Comparison of ENCODE assay signal across 8 cellular contexts in the genomic region with DNA sequence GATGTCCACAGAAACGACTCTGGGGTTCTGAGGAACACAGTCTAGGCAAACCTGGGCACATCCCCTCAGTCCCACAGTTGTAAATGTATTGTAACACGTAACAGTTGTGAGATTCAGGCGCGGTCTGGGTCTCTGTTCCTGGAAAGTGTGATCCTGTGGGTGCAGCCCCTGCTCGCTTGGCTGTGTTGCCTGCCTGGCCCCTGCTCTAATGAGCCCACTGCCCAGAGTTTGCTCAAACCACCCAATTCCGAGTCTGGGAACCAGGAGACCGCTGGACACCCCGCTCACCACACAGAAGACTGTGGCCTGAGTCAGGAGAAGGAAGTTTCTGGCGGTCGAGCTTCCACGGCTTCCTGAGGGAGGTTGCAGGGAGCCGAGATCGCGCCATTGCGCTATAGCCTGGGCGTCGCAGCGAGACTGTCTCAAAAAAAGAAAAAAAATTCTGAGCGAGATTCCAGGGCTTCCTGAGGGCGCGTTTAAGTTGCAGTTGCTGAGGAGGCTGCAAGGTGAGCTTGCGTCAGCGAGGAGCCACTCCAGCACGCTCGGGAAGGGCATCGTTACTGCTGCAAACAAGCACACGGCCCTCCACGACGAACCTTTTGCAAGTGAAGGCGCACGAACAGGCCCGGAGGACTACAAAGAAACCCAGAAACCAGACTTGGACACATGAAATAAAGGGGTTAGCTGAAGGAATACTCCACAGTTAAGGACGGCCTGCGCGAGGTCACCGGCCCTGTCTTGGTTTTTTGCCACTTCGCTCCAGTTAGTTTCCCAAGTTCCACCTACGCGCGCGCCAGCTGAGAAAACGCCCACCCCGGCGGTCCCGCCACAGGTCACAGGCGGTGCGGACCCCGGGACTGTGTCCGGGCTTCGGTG. TPM values are rescaled to one million over a fixed set of nuclear protein-coding genes. Genes with fewer than 3 reads are reported as not detected.
DNase-seq lines count a peak whose midpoint lies in the region; ATAC-seq, FAIRE-seq and TF ChIP-seq lines count a peak whose summit lies in the region.

No MANE protein-coding gene starts in this region.

- intact Hi-C loops in psoas muscle (cut with DNase I): loop anchor here in 1 of 2 donors (10.0 kb wide), 1 partner anchor 138 kb away; a partner anchor contains a TSS

- no peak for ATAC-seq in psoas muscle
- no peak for ATAC-seq in HG03432 (IDR thresholded peaks at IDR 0.05; ENCODE audit: unreplicated experiment)

- H3K36me3 ChIP-seq in psoas muscle (ENCODE audit: insufficient read depth in 1 of 2, low read depth in 1 of 2): peaks cover 0 to 12% of the 10 kb centered on the region in 2 donors

- peaks cover 24% of the 10 kb centered on the region for H3K4me1 ChIP-seq in psoas muscle

- peak overlapping the region; percentile 47 for H3K27ac ChIP-seq in AG04450 (ENCODE audit: low read depth, low read length)
- peak overlapping the region; percentile 99 for H3K27ac ChIP-seq in VCaP
- H3K27ac ChIP-seq in psoas muscle: no peak overlapping the region

- H3K27me3 ChIP-seq in AG04450 (ENCODE audit: control insufficient read depth, insufficient read depth, low read length) (no peaks in the 10 kb centered on the region), psoas muscle (ENCODE audit: insufficient read depth in 3 of 3, low read length in 2 of 3) (no peaks in the 10 kb centered on the region)

- 8 to 9% (median 8%) methylated on average over 50 of the region's 50 CpGs for WGBS in psoas muscle, 3 donors

- FAIRE-seq in H54 (lab: Jason Lieb, UNC) (no peak), HTR-8/SVneo (lab: Jason Lieb, UNC) (no peak)

- in situ Hi-C loops in ACHN (cut with HindIII; ENCODE audit: low pct_ligation_motif_present, low pct_unique_long_range_greater_than_20kb, low sequenced_read_pairs): no loop called here

- H3K9me3 ChIP-seq in AG04450 (ENCODE audit: control insufficient read depth, insufficient read depth, low read length) (peaks cover 2% of the 10 kb centered on the region; the same call in 1 of the 2 replicates), psoas muscle (no peaks in the 10 kb centered on the region)

- no peak for TF ChIP-seq CTCF in AG04450 (IDR thresholded peaks at IDR 0.05; ENCODE audit: low read depth, low read length)
- TF ChIP-seq CTCF in VCaP (conservative IDR thresholded peaks at IDR 0.05): no peak
- TF ChIP-seq CTCF in foreskin fibroblast (IDR thresholded peaks at IDR 0.05; ENCODE audit: low read depth, low read length): no peak
- TF ChIP-seq CTCF in psoas muscle (IDR thresholded peaks at IDR 0.05): no peak

- peak overlapping the region; percentile 80 for H3K4me3 ChIP-seq in AG04450 (ENCODE audit: low read depth, low read length)
- peak overlapping the region; percentile 61 to 77 for H3K4me3 ChIP-seq in foreskin fibroblast (ENCODE audit: low read depth in 1 of 2, low read length in 2 of 2)
- peak overlapping the region; percentile 77 for H3K4me3 ChIP-seq in psoas muscle

- CTCF ChIA-PET in AG04450 (lab: Charles Lee): interaction anchor here (1.5 kb wide), 1 partner anchor 180 kb away, joined by 10 read pairs; no protein-coding TSS in a partner anchor

- DNase-seq in AG04450 (ENCODE audit: low read depth, low spot score): no peak
- DNase-seq in H54 (ENCODE audit: insufficient read length, low spot score): no peak
- peak; percentile 44 to 76 for DNase-seq in foreskin fibroblast
- no peak for DNase-seq in psoas muscle
- DNase-seq in ACHN: no peak
- no peak for DNase-seq in HTR-8/SVneo (ENCODE audit: insufficient read length, low spot score)

- TF ChIP-seq POLR2A in H54 (IDR thresholded peaks at IDR 0.05; ENCODE audit: low read depth, low read length): 0 out of 2 replicates have a peak, but pooled peaks have one; percentile 1

- POLR2A ChIA-PET in AG04450 (lab: Yijun Ruan, JAX): interaction anchor here (1.8 kb wide), 1 partner anchor 37 kb away, joined by 6 read pairs; a partner anchor contains a TSS

RNA-seq across cellular contexts. Expression of a gene that starts 1.1 kb away (rescaled TPM):
- polyA plus RNA-seq in AG04450 (2011; rRNA removed) (1.2 TPM in 2 replicates), psoas muscle (1 to 10 TPM in 1 of 3 donors, under 1 TPM in 2; 0.38 to 2.3 (median 0.47) TPM)
- polyA minus RNA-seq in AG04450 (2011; rRNA and poly(A)+ RNA removed): 4.2 and 4.4 TPM in 2 replicates
- 1 to 10 TPM in 3 of 4 donors, under 1 TPM in 1; 0.49 to 3.0 (median 1.1) TPM for total RNA-seq in psoas muscle

RNA-seq across cellular contexts. Expression of a gene that starts 1.4 kb away (rescaled TPM):
- polyA plus RNA-seq in AG04450 (2011; rRNA removed): 8.5 and 8.8 TPM in 2 replicates
- 16.1 and 19.0 TPM in 2 replicates for polyA minus RNA-seq in AG04450 (2011; rRNA and poly(A)+ RNA removed)
- total RNA-seq in psoas muscle: 100 to 1,000 TPM in 3 of 4 donors, 10 to 100 TPM in 1; 99.4 to 642 (median 295) TPM
- polyA plus RNA-seq in psoas muscle: 100 to 1,000 TPM; 118 to 294 (median 248) TPM

RNA-seq across cellular contexts. Expression of a gene that starts 36.4 kb away (rescaled TPM):
- 29.0 and 31.2 TPM in 2 replicates for polyA plus RNA-seq in AG04450 (2011; rRNA removed)
- polyA minus RNA-seq in AG04450 (2011; rRNA and poly(A)+ RNA removed): 5.3 and 7.1 TPM in 2 replicates
- total RNA-seq in psoas muscle: 10 to 100 TPM in 1 of 4 donors, 1 to 10 TPM in 3; 4.7 to 11.0 (median 7.1) TPM
- 10 to 100 TPM; 12.2 to 18.2 (median 14.8) TPM for polyA plus RNA-seq in psoas muscle

RNA-seq across cellular contexts. Expression of a gene that starts 37.2 kb away (rescaled TPM):
- polyA plus RNA-seq in AG04450 (2011; rRNA removed) (41.5 and 43.7 TPM in 2 replicates), psoas muscle (100 to 1,000 TPM in 1 of 3 donors, 10 to 100 TPM in 2; 44.0 to 104 (median 49.6) TPM)
- 57.6 and 61.1 TPM in 2 replicates for polyA minus RNA-seq in AG04450 (2011; rRNA and poly(A)+ RNA removed)
- total RNA-seq in psoas muscle: 100 to 1,000 TPM in 1 of 4 donors, 10 to 100 TPM in 3; 70.4 to 102 (median 89.7) TPM

Comparison
In these comparisons a context has a peak if more than half of its experiments do, and no peak if none do; other contexts are left out.
1. DNase-seq: peak in foreskin fibroblast (2 of 2); none in AG04450 (single experiment), H54 (single experiment), psoas muscle (0 of 2), ACHN (single experiment) and HTR-8/SVneo (single experiment).
2. RNA of a gene that starts 1.4 kb away (polyA plus RNA-seq): 118 to 294 TPM in psoas muscle; 8.5 to 8.8 TPM in AG04450; every median in the first group is over 10 times any median in the second.
3. Peak in every context shown above with its lines, with median percentiles within 50 percentile points of each other: H3K4me3 ChIP-seq.